In genomic region chr7:1909476-1909875, GRCh38 we compare ENCODE assay signal across 18 cellular contexts.
DNase-seq lines count a peak whose midpoint lies in the region; ATAC-seq and TF ChIP-seq lines count a peak whose summit lies in the region.
"Had no signal": no experiment of that assay in that cellular context is flagged by ENCODE, and none has a peak within 500 bp of the region (broad histone marks: within the 10 kb centered on the region; RNA-seq: fewer than 3 reads in every experiment).

No MANE protein-coding gene starts in this region.

- H3K4me3 Mint-ChIP-seq in endodermal cell = no peak overlapping the region

- DNase-seq in left ventricle myocardium superior = peak; percentile 18
- DNase-seq in left ventricle myocardium inferior = no peak
- DNase-seq in Panc1 (ENCODE audit: low read depth, low spot score) = no peak
- no peak for DNase-seq in endodermal cell
- no peak for DNase-seq in GM13977 (ENCODE audit: low spot score)
- DNase-seq in activated gamma-delta T cell (lab: John Stamatoyannopoulos, UW) = no peak
- DNase-seq: GM23248; Karpas-422; NCI-H1105; NCI-H1436 treated with DMSO at 0.1 percent for 48 hours; NCI-H2029; NCI-H446; NCI-H524 treated with DMSO at 0.1 percent for 48 hours; NCI-H774; NK-92 treated with Interleukin-12 subunit alpha and Interleukin-12 subunit beta, amount 100 ng/mL, for 24 hours; PC-9; RPMI8226 had no signal

- no peaks in the 10 kb centered on the region for H3K9me3 Mint-ChIP-seq in endodermal cell

- no peak overlapping the region for H3K9ac ChIP-seq in endodermal cell (ENCODE audit: extremely low read depth, low read length, poor library complexity, severe bottlenecking)
- H3K9ac ChIP-seq: GM23248 had no signal

- CTCF ChIA-PET in Panc1 (lab: Charles Lee) = no interaction called here

- ATAC-seq in left ventricle myocardium superior = no peak
- ATAC-seq in Panc1 = 0 out of 2 replicates have a peak, but pooled peaks have one; percentile 26
- ATAC-seq in GM19463 (IDR thresholded peaks at IDR 0.05; ENCODE audit: unreplicated experiment) = no peak

- no peaks in the 10 kb centered on the region for H3K9me3 ChIP-seq in left ventricle myocardium inferior (replicated peaks)
- H3K9me3 ChIP-seq in Panc1 (ENCODE audit: control insufficient read depth, insufficient read depth, low read depth, low read length) = no peaks in the 10 kb centered on the region
- no peaks in the 10 kb centered on the region for H3K9me3 ChIP-seq in endodermal cell (ENCODE audit: control insufficient read depth, low read length)

- H3K27ac ChIP-seq in left ventricle myocardium inferior (replicated peaks) = no peak overlapping the region
- no peak overlapping the region for H3K27ac ChIP-seq in Panc1 (ENCODE audit: low read length)
- no peak overlapping the region for H3K27ac ChIP-seq in endodermal cell (ENCODE audit: low read depth, low read length)
- H3K27ac ChIP-seq: GM23248, PC-9 had no signal

- 94 to 95% methylated on average over 4 to 15 of the region's 15 CpGs for WGBS in endodermal cell (ENCODE audit: insufficient coverage in 1 of 2, insufficient read length in 1 of 2), 2 experiments

- H3K27me3 ChIP-seq in left ventricle myocardium inferior (ENCODE audit: low read depth) (no peaks in the 10 kb centered on the region), Panc1 (ENCODE audit: control insufficient read depth, insufficient read depth, low read length) (no peaks in the 10 kb centered on the region), endodermal cell (ENCODE audit: control insufficient read depth, insufficient read depth, low read length, poor library complexity, severe bottlenecking) (no peaks in the 10 kb centered on the region)

- BruUV-seq in Panc1 (replicated peaks; lab: Mats Ljungman, UMichigan) = no TSS peak

- no peaks in the 10 kb centered on the region for H3K36me3 Mint-ChIP-seq in endodermal cell (ENCODE audit: low read depth)

- POLR2A ChIA-PET in Panc1 (lab: Charles Lee) = no interaction called here

- peaks cover 18% of the 10 kb centered on the region for H3K4me1 ChIP-seq in left ventricle myocardium inferior
- no peaks in the 10 kb centered on the region for H3K4me1 ChIP-seq in Panc1 (ENCODE audit: control insufficient read depth, insufficient read depth, low read length)
- no peaks in the 10 kb centered on the region for H3K4me1 ChIP-seq in endodermal cell (ENCODE audit: control insufficient read depth, insufficient read depth, low read length)

- H3K36me3 ChIP-seq in left ventricle myocardium inferior = no peaks in the 10 kb centered on the region
- no peaks in the 10 kb centered on the region for H3K36me3 ChIP-seq in Panc1 (ENCODE audit: control insufficient read depth, insufficient read depth, low read length)
- no peaks in the 10 kb centered on the region for H3K36me3 ChIP-seq in endodermal cell (ENCODE audit: control insufficient read depth, insufficient read depth, low read length)

- H3K27me3 Mint-ChIP-seq in endodermal cell (ENCODE audit: insufficient read depth) = no peaks in the 10 kb centered on the region

- no peak overlapping the region for H3K27ac Mint-ChIP-seq in endodermal cell

- TF ChIP-seq CTCF in left ventricle myocardium inferior (IDR thresholded peaks at IDR 0.05; ENCODE audit: borderline replicate concordance) = no peak
- no peak for TF ChIP-seq CTCF in Panc1 (IDR thresholded peaks at IDR 0.05)
- peak; percentile 13 for TF ChIP-seq CTCF in endodermal cell (conservative IDR thresholded peaks at IDR 0.05)
- TF ChIP-seq CTCF in GM13977 (IDR thresholded peaks at IDR 0.05; ENCODE audit: extremely low read depth, insufficient read depth, missing control alignments) = no peak

- in situ Hi-C loops in Panc1 (cut with HindIII; ENCODE audit: low pct_unique_long_range_greater_than_20kb, low sequenced_read_pairs) (no loop called here), GM13977 (cut with MboI; ENCODE audit: low pct_unique_long_range_greater_than_20kb, low sequenced_read_pairs, unreplicated experiment) (no loop called here)

- intact Hi-C loops in left ventricle myocardium superior (cut with micrococcal nuclease) (no loop called here), left ventricle myocardium inferior (cut with micrococcal nuclease) (no loop called here), Panc1 (cut with micrococcal nuclease; ENCODE audit: unreplicated experiment) (no loop called here)

- H3K4me3 ChIP-seq in left ventricle myocardium inferior (no peak overlapping the region), Panc1 (ENCODE audit: low read depth in 2 of 2, low read length in 2 of 2) (no peak overlapping the region), endodermal cell (ENCODE audit: low read length) (no peak overlapping the region)
- H3K4me3 ChIP-seq: GM23248, PC-9 had no signal

- no peaks in the 10 kb centered on the region for H3K4me1 Mint-ChIP-seq in endodermal cell
